In the genomic region with DNA sequence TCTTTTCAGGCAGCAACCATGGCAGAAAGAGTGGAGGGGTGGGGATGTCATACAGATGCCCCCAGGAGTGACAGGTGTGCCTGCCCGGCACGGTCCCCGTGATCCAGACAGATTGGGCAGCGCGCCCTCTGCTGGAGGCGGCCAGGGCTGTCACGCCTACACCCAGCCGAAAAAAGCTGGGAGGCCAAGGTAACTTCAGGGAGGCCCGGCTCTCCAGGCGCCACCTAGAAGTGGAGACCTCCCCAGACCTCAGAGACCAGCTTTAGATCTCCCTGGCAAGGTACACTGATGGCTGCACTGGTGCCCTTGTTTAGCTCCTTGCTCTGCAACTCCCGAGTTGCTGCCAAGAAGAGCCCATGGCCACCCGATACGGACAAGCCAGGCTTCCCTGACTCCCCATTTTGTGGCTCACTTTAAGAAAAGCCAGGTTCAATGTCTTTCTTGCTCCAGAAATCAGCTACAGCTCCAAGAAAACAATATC, we compare ENCODE assay signal across 8 cellular contexts. TPM values are rescaled to one million over a fixed set of nuclear protein-coding genes. Genes with fewer than 3 reads are reported as not detected.
DNase-seq lines count a peak whose midpoint lies in the region; ATAC-seq, FAIRE-seq and TF ChIP-seq lines count a peak whose summit lies in the region.

No MANE protein-coding gene starts in this region.

- TF ChIP-seq CTCF in HL-60 (IDR thresholded peaks at IDR 0.05; ENCODE audit: insufficient read depth, low read length), result peak; percentile 80
- TF ChIP-seq CTCF in RWPE2 (IDR thresholded peaks at IDR 0.05; ENCODE audit: poor library complexity, severe bottlenecking), result peak; percentile 93
- TF ChIP-seq CTCF in parathyroid adenoma (IDR thresholded peaks at IDR 0.05), result peak; percentile 72
- TF ChIP-seq CTCF in type B pancreatic cell (conservative IDR thresholded peaks at IDR 0.05), result peak; percentile 97

- H3K27me3 Mint-ChIP-seq in activated T-helper 2 cell treated with anti-CD3 and anti-CD28 coated beads, Interferon-gamma antibody, Interleukin-2, Interleukin-4, amounts not matched to agents 10 μg/mL and 5 μg/mL and 100 μg/mL, durations not matched to agents 14 hours and 24 hours and 36 hours (ENCODE audit: low read depth), result peaks cover 30% of the 10 kb centered on the region
- peaks cover 36% of the 10 kb centered on the region for H3K27me3 Mint-ChIP-seq in type B pancreatic cell

- peak; percentile 41 for DNase-seq in EL
- DNase-seq in HL-60 (ENCODE audit: low read depth in 1 of 2, low spot score in 1 of 2), result peak; percentile 6 to 29
- no peak for DNase-seq in RWPE2 (ENCODE audit: low spot score)
- peak; percentile 54 for DNase-seq in activated T-helper 2 cell treated with anti-CD3 and anti-CD28 coated beads, Interferon-gamma antibody, Interleukin-2, Interleukin-4, amounts not matched to agents 10 μg/mL and 5 μg/mL and 100 μg/mL, durations not matched to agents 14 hours and 24 hours and 36 hours (ENCODE audit: low spot score)
- peak; percentile 52 to 74 for DNase-seq in frontal cortex (ENCODE audit: low spot score in 2 of 2)
- DNase-seq in type B pancreatic cell (ENCODE audit: extremely low spot score, unreplicated experiment), result no peak
- DNase-seq in cerebellar nuclear complex (lab: John Stamatoyannopoulos, UW), result no peak

- H3K4me2 ChIP-seq in parathyroid adenoma (ENCODE audit: low read length), result peak overlapping the region; percentile 33

- H3K4me3 Mint-ChIP-seq in activated T-helper 2 cell treated with anti-CD3 and anti-CD28 coated beads, Interferon-gamma antibody, Interleukin-2, Interleukin-4, amounts not matched to agents 10 μg/mL and 5 μg/mL and 100 μg/mL, durations not matched to agents 14 hours and 24 hours and 36 hours (ENCODE audit: low read depth), result no peak overlapping the region
- no peak overlapping the region for H3K4me3 Mint-ChIP-seq in type B pancreatic cell

- no peak overlapping the region for H3K27ac Mint-ChIP-seq in activated T-helper 2 cell treated with anti-CD3 and anti-CD28 coated beads, Interferon-gamma antibody, Interleukin-2, Interleukin-4, amounts not matched to agents 10 μg/mL and 5 μg/mL and 100 μg/mL, durations not matched to agents 14 hours and 24 hours and 36 hours
- no peak overlapping the region for H3K27ac Mint-ChIP-seq in type B pancreatic cell

- intact Hi-C loops in activated T-helper 2 cell treated with anti-CD3 and anti-CD28 coated beads, Interferon-gamma antibody, Interleukin-2, Interleukin-4, amounts not matched to agents 10 μg/mL and 5 μg/mL and 100 μg/mL, durations not matched to agents 14 hours and 24 hours and 36 hours (cut with micrococcal nuclease), result loop anchor here (1.0 to 2.0 kb wide), 2 partner anchors 45 to 156 kb away; no protein-coding TSS in a partner anchor

- no peaks in the 10 kb centered on the region for H3K79me2 ChIP-seq in parathyroid adenoma

- H3K9me3 ChIP-seq in RWPE2 (ENCODE audit: severe bottlenecking), result no peaks in the 10 kb centered on the region
- no peaks in the 10 kb centered on the region for H3K9me3 ChIP-seq in parathyroid adenoma (ENCODE audit: control insufficient read depth, low read length)

- no peak overlapping the region for H3K9ac ChIP-seq in parathyroid adenoma

- H3K4me3 ChIP-seq in HL-60 (replicated peaks; ENCODE audit: insufficient read depth, low read length) (no peak overlapping the region), RWPE2 (ENCODE audit: severe bottlenecking) (no peak overlapping the region), parathyroid adenoma (ENCODE audit: low read depth, low read length) (no peak overlapping the region)

- H3K27ac ChIP-seq in HL-60 (replicated peaks), result no peak overlapping the region
- no peak overlapping the region for H3K27ac ChIP-seq in RWPE2 (ENCODE audit: poor library complexity, severe bottlenecking)
- peak overlapping the region; percentile 83 for H3K27ac ChIP-seq in parathyroid adenoma

- peaks cover 22% of the 10 kb centered on the region for H3K27me3 ChIP-seq in HL-60 (ENCODE audit: insufficient read depth, poor library complexity, severe bottlenecking)
- H3K27me3 ChIP-seq in RWPE2 (ENCODE audit: insufficient read depth, poor library complexity, severe bottlenecking), result no peaks in the 10 kb centered on the region
- no peaks in the 10 kb centered on the region for H3K27me3 ChIP-seq in parathyroid adenoma (ENCODE audit: control insufficient read depth, insufficient read depth, low read length)

- no peaks in the 10 kb centered on the region for H3K4me1 ChIP-seq in RWPE2 (ENCODE audit: insufficient read depth, poor library complexity, severe bottlenecking)
- H3K4me1 ChIP-seq in parathyroid adenoma, result peaks cover 14% of the 10 kb centered on the region

- H3K36me3 ChIP-seq in RWPE2 (ENCODE audit: low read depth), result no peaks in the 10 kb centered on the region
- H3K36me3 ChIP-seq in parathyroid adenoma (ENCODE audit: control insufficient read depth, insufficient read depth, low read length), result no peaks in the 10 kb centered on the region

- FAIRE-seq in frontal cortex (lab: Jason Lieb, UNC), result no peak

- no peaks in the 10 kb centered on the region for H3K36me3 Mint-ChIP-seq in activated T-helper 2 cell treated with anti-CD3 and anti-CD28 coated beads, Interferon-gamma antibody, Interleukin-2, Interleukin-4, amounts not matched to agents 10 μg/mL and 5 μg/mL and 100 μg/mL, durations not matched to agents 14 hours and 24 hours and 36 hours (ENCODE audit: low read depth)
- H3K36me3 Mint-ChIP-seq in type B pancreatic cell, result no peaks in the 10 kb centered on the region

- peaks cover 4% of the 10 kb centered on the region for H3K4me1 Mint-ChIP-seq in activated T-helper 2 cell treated with anti-CD3 and anti-CD28 coated beads, Interferon-gamma antibody, Interleukin-2, Interleukin-4, amounts not matched to agents 10 μg/mL and 5 μg/mL and 100 μg/mL, durations not matched to agents 14 hours and 24 hours and 36 hours (ENCODE audit: low read depth)
- H3K4me1 Mint-ChIP-seq in type B pancreatic cell (ENCODE audit: unreplicated experiment), result no peaks in the 10 kb centered on the region

- ATAC-seq in RWPE2 (ENCODE audit: low read depth), result peak; percentile 91

- no peaks in the 10 kb centered on the region for H3K9me3 Mint-ChIP-seq in activated T-helper 2 cell treated with anti-CD3 and anti-CD28 coated beads, Interferon-gamma antibody, Interleukin-2, Interleukin-4, amounts not matched to agents 10 μg/mL and 5 μg/mL and 100 μg/mL, durations not matched to agents 14 hours and 24 hours and 36 hours
- H3K9me3 Mint-ChIP-seq in type B pancreatic cell, result no peaks in the 10 kb centered on the region

- H2AFZ ChIP-seq in parathyroid adenoma, result peak overlapping the region; percentile 70

RNA-seq across cellular contexts. Expression of a gene that starts 6.6 kb away (rescaled TPM):
- 0.21 TPM in 1 of 2 replicates, not detected in the other for total RNA-seq in activated T-helper 2 cell treated with anti-CD3 and anti-CD28 coated beads, Interferon-gamma antibody, Interleukin-2, Interleukin-4, amounts not matched to agents 10 μg/mL and 5 μg/mL and 100 μg/mL, durations not matched to agents 14 hours and 24 hours and 36 hours
- 0.41 TPM for total RNA-seq in frontal cortex
- 7.0 and 9.7 TPM in 2 replicates for total RNA-seq in type B pancreatic cell (ENCODE audit: low replicate concordance)

RNA-seq across cellular contexts. Expression of a gene that starts 10.9 kb away (rescaled TPM):
- not detected in 2 replicates for total RNA-seq in activated T-helper 2 cell treated with anti-CD3 and anti-CD28 coated beads, Interferon-gamma antibody, Interleukin-2, Interleukin-4, amounts not matched to agents 10 μg/mL and 5 μg/mL and 100 μg/mL, durations not matched to agents 14 hours and 24 hours and 36 hours
- not detected for total RNA-seq in frontal cortex
- total RNA-seq in type B pancreatic cell (ENCODE audit: low replicate concordance), result 0.48 and 0.55 TPM in 2 replicates

RNA-seq across cellular contexts. Expression of a gene that starts 41.0 kb away (rescaled TPM):
- total RNA-seq in activated T-helper 2 cell treated with anti-CD3 and anti-CD28 coated beads, Interferon-gamma antibody, Interleukin-2, Interleukin-4, amounts not matched to agents 10 μg/mL and 5 μg/mL and 100 μg/mL, durations not matched to agents 14 hours and 24 hours and 36 hours, result not detected in 2 replicates
- total RNA-seq in frontal cortex, result not detected
- total RNA-seq in type B pancreatic cell (ENCODE audit: low replicate concordance), result 0.69 and 1.2 TPM in 2 replicates

RNA-seq across cellular contexts. Expression of a gene that starts 55.3 kb away (rescaled TPM):
- total RNA-seq in activated T-helper 2 cell treated with anti-CD3 and anti-CD28 coated beads, Interferon-gamma antibody, Interleukin-2, Interleukin-4, amounts not matched to agents 10 μg/mL and 5 μg/mL and 100 μg/mL, durations not matched to agents 14 hours and 24 hours and 36 hours, result 0.32 and 0.37 TPM in 2 replicates
- 31.0 TPM for total RNA-seq in frontal cortex
- total RNA-seq in type B pancreatic cell (ENCODE audit: low replicate concordance), result 7.3 and 10.0 TPM in 2 replicates

Comparison
In these comparisons a context has a peak if more than half of its experiments do, and no peak if none do; other contexts are left out.
1. DNase-seq: peak in EL (single experiment), HL-60 (2 of 2), activated T-helper 2 cell treated with anti-CD3 and anti-CD28 coated beads, Interferon-gamma antibody, Interleukin-2, Interleukin-4, amounts not matched to agents 10 μg/mL and 5 μg/mL and 100 μg/mL, durations not matched to agents 14 hours and 24 hours and 36 hours (single experiment) and frontal cortex (2 of 2); none in RWPE2 (single experiment), type B pancreatic cell (single experiment) and cerebellar nuclear complex (0 of 2).
2. Peak in every context shown above with its lines, with median percentiles within 50 percentile points of each other: CTCF ChIP-seq.